ENCODE assay signal across 25 cellular contexts in the genomic region with DNA sequence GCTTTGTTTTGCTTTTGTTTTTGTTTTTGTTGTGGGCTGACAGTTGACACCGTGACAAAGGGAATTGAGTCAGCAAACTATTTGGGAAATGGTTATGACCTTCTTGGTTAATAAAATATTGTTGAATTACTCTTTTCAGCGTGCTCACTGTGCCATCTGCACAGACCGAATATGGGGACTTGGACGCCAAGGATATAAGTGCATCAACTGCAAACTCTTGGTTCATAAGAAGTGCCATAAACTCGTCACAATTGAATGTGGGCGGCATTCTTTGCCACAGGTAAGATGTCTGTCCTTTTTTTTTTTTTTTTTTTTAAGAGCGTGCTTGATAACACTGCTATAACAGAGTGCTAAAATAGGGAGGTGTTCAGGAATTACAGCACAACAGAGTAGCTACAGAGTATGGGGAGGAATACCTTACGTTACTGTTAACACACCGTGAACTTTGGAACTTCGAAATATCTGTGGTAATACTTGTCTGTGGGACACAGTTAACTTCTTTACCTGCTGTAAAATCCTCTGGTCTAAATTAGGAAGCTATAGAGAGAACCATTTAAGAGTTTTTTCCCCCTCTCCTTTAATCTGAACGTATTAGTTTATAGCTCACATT.
"Had no signal": no experiment of that assay in that cellular context is flagged by ENCODE, and none has a peak within 500 bp of the region (broad histone marks: within the 10 kb centered on the region; RNA-seq: fewer than 3 reads in every experiment).

No MANE protein-coding gene starts in this region.

- H3K4me1 Mint-ChIP-seq: activated naive CD4-positive, alpha-beta T cell treated with anti-CD3 and anti-CD28 coated beads, Interleukin-2, amount 10 ng/mL, durations not matched to agents 7 days and 5 days; activated naive CD8-positive, alpha-beta T cell treated with anti-CD3 and anti-CD28 coated beads for 36 hours; activated T-helper 17 cell treated with anti-CD3 and anti-CD28 coated beads, Interleukin-2, amount 50 U/mL, for 72 hours had no signal

- DNase-seq: activated CD4-positive, alpha-beta memory T cell treated with anti-CD3 and anti-CD28 coated beads, Interleukin-2, amount 10 ng/mL, durations not matched to agents 7 days and 5 days; activated CD4-positive, alpha-beta T cell treated with anti-CD3 and anti-CD28 coated beads, Interleukin-2, amount 50 U/mL, for 1 hour; activated CD4-positive, CD25-positive, alpha-beta regulatory T cell; activated gamma-delta T cell treated with Interleukin-2 at 50 U/mL for 16 hours; activated naive CD4-positive, alpha-beta T cell treated with anti-CD3 and anti-CD28 coated beads, Interleukin-2, amount 10 ng/mL, durations not matched to agents 7 days and 5 days; activated naive CD8-positive, alpha-beta T cell treated with anti-CD3 and anti-CD28 coated beads for 36 hours; activated T-cell treated with anti-CD3 and anti-CD28 coated beads for 4 hours; activated T-cell treated with anti-CD3 and anti-CD28 coated beads, Interleukin-2, amount 50 U/mL, for 48 hours; brain microvascular endothelial cell; IMR-90; Kasumi-1; KBM-7; NCI-H1048; NCI-H146; NCI-H187 treated with DMSO at 0.1 percent for 48 hours; NCI-H2171 treated with DMSO at 0.1 percent for 48 hours; NCI-H226; NCI-H526 treated with DMSO at 0.1 percent for 48 hours; NCI-H82; RPMI8226; T-helper 1 cell had no signal

- H3K9me3 Mint-ChIP-seq: activated CD4-positive, alpha-beta memory T cell treated with anti-CD3 and anti-CD28 coated beads, Interleukin-2, amount 10 ng/mL, durations not matched to agents 7 days and 5 days; activated naive CD4-positive, alpha-beta T cell treated with anti-CD3 and anti-CD28 coated beads, Interleukin-2, amount 10 ng/mL, durations not matched to agents 7 days and 5 days; activated naive CD8-positive, alpha-beta T cell treated with anti-CD3 and anti-CD28 coated beads for 36 hours; activated T-helper 17 cell treated with anti-CD3 and anti-CD28 coated beads, Interleukin-2, amount 50 U/mL, for 72 hours had no signal

- H3K27me3 Mint-ChIP-seq: activated CD4-positive, alpha-beta memory T cell treated with anti-CD3 and anti-CD28 coated beads, Interleukin-2, amount 10 ng/mL, durations not matched to agents 7 days and 5 days; activated naive CD4-positive, alpha-beta T cell treated with anti-CD3 and anti-CD28 coated beads, Interleukin-2, amount 10 ng/mL, durations not matched to agents 7 days and 5 days; activated naive CD8-positive, alpha-beta T cell treated with anti-CD3 and anti-CD28 coated beads for 36 hours; activated T-helper 17 cell treated with anti-CD3 and anti-CD28 coated beads, Interleukin-2, amount 50 U/mL, for 72 hours had no signal

- H3K4me3 ChIP-seq: SK-N-MC had no signal

- H3K27ac Mint-ChIP-seq: activated CD4-positive, alpha-beta memory T cell treated with anti-CD3 and anti-CD28 coated beads, Interleukin-2, amount 10 ng/mL, durations not matched to agents 7 days and 5 days; activated naive CD4-positive, alpha-beta T cell treated with anti-CD3 and anti-CD28 coated beads, Interleukin-2, amount 10 ng/mL, durations not matched to agents 7 days and 5 days; activated naive CD8-positive, alpha-beta T cell treated with anti-CD3 and anti-CD28 coated beads for 36 hours; activated T-helper 17 cell treated with anti-CD3 and anti-CD28 coated beads, Interleukin-2, amount 50 U/mL, for 72 hours had no signal

- H3K27me3 ChIP-seq: brain microvascular endothelial cell had no signal

- ATAC-seq: activated T-helper 17 cell treated with anti-CD3 and anti-CD28 coated beads, Interleukin-2, amount 50 U/mL, for 72 hours; Right ventricle myocardium inferior had no signal

- H3K4me3 Mint-ChIP-seq: activated CD4-positive, alpha-beta memory T cell treated with anti-CD3 and anti-CD28 coated beads, Interleukin-2, amount 10 ng/mL, durations not matched to agents 7 days and 5 days; activated naive CD4-positive, alpha-beta T cell treated with anti-CD3 and anti-CD28 coated beads, Interleukin-2, amount 10 ng/mL, durations not matched to agents 7 days and 5 days; activated naive CD8-positive, alpha-beta T cell treated with anti-CD3 and anti-CD28 coated beads for 36 hours; activated T-helper 17 cell treated with anti-CD3 and anti-CD28 coated beads, Interleukin-2, amount 50 U/mL, for 72 hours had no signal

- H3K27ac ChIP-seq: brain microvascular endothelial cell, SK-N-MC, VCaP had no signal
